In genomic region chr11:122853971-122854446, GRCh38 we compare ENCODE assay signal across 8 cellular contexts. TPM values are rescaled to one million over a fixed set of nuclear protein-coding genes. Genes with fewer than 3 reads are reported as not detected.
DNase-seq lines count a peak whose midpoint lies in the region; FAIRE-seq and TF ChIP-seq lines count a peak whose summit lies in the region.

No MANE protein-coding gene starts in this region.

- no peaks in the 10 kb centered on the region for H3K9me3 Mint-ChIP-seq in astrocyte (ENCODE audit: unreplicated experiment)
- H3K9me3 Mint-ChIP-seq in activated T-helper 2 cell treated with anti-CD3 and anti-CD28 coated beads, Interferon-gamma antibody, Interleukin-2, Interleukin-4, amounts not matched to agents 10 μg/mL and 5 μg/mL and 100 μg/mL, durations not matched to agents 14 hours and 24 hours and 36 hours: no peaks in the 10 kb centered on the region

- H3K9me3 ChIP-seq in astrocyte (ENCODE audit: insufficient read depth, low read depth, low read length) (no peaks in the 10 kb centered on the region), smooth muscle cell (replicated peaks; ENCODE audit: low read depth) (no peaks in the 10 kb centered on the region)

- H3K4me3 Mint-ChIP-seq in astrocyte (ENCODE audit: unreplicated experiment): no peak overlapping the region
- H3K4me3 Mint-ChIP-seq in activated T-helper 2 cell treated with anti-CD3 and anti-CD28 coated beads, Interferon-gamma antibody, Interleukin-2, Interleukin-4, amounts not matched to agents 10 μg/mL and 5 μg/mL and 100 μg/mL, durations not matched to agents 14 hours and 24 hours and 36 hours (ENCODE audit: low read depth): no peak overlapping the region

- H4K20me1 ChIP-seq in astrocyte (ENCODE audit: insufficient read depth, low read length) (no peaks in the 10 kb centered on the region), smooth muscle cell (ENCODE audit: low read depth) (no peaks in the 10 kb centered on the region)

- H3K4me2 ChIP-seq in astrocyte (ENCODE audit: low read length) (no peak overlapping the region), smooth muscle cell (no peak overlapping the region)

- peaks cover 41% of the 10 kb centered on the region for H3K4me1 Mint-ChIP-seq in astrocyte (ENCODE audit: low read depth, unreplicated experiment)
- H3K4me1 Mint-ChIP-seq in activated T-helper 2 cell treated with anti-CD3 and anti-CD28 coated beads, Interferon-gamma antibody, Interleukin-2, Interleukin-4, amounts not matched to agents 10 μg/mL and 5 μg/mL and 100 μg/mL, durations not matched to agents 14 hours and 24 hours and 36 hours (ENCODE audit: low read depth): peaks cover 52% of the 10 kb centered on the region

- no peaks in the 10 kb centered on the region for H3K27me3 Mint-ChIP-seq in astrocyte (ENCODE audit: low read depth, unreplicated experiment)
- H3K27me3 Mint-ChIP-seq in activated T-helper 2 cell treated with anti-CD3 and anti-CD28 coated beads, Interferon-gamma antibody, Interleukin-2, Interleukin-4, amounts not matched to agents 10 μg/mL and 5 μg/mL and 100 μg/mL, durations not matched to agents 14 hours and 24 hours and 36 hours (ENCODE audit: low read depth): peaks cover 5% of the 10 kb centered on the region

- FAIRE-seq in astrocyte (lab: Jason Lieb, UNC): peak; percentile 20

- H3K4me3 ChIP-seq in astrocyte (ENCODE audit: insufficient read depth, low read depth, low read length) (no peak overlapping the region), smooth muscle cell (no peak overlapping the region)

- H3K36me3 ChIP-seq in astrocyte (ENCODE audit: insufficient read depth, low read length) (no peaks in the 10 kb centered on the region), smooth muscle cell (ENCODE audit: low read depth) (no peaks in the 10 kb centered on the region)

- H3K4me1 ChIP-seq in astrocyte (ENCODE audit: insufficient read depth, low read length): peaks cover 36% of the 10 kb centered on the region
- H3K4me1 ChIP-seq in smooth muscle cell (ENCODE audit: low read depth): peaks cover 15% of the 10 kb centered on the region

- H3K27ac ChIP-seq in astrocyte (ENCODE audit: low read depth, low read length) (no peak overlapping the region), smooth muscle cell (ENCODE audit: low read depth) (peak overlapping the region; percentile 39)

- TF ChIP-seq CTCF in astrocyte (IDR thresholded peaks at IDR 0.05; ENCODE audit: insufficient read depth, low read depth, low read length) (peak; percentile 86), smooth muscle cell (IDR thresholded peaks at IDR 0.05; ENCODE audit: borderline replicate concordance, insufficient read depth, poor library complexity, severe bottlenecking) (peak; percentile 73)

- intact Hi-C loops in activated T-helper 2 cell treated with anti-CD3 and anti-CD28 coated beads, Interferon-gamma antibody, Interleukin-2, Interleukin-4, amounts not matched to agents 10 μg/mL and 5 μg/mL and 100 μg/mL, durations not matched to agents 14 hours and 24 hours and 36 hours (cut with micrococcal nuclease): loop anchor here (1.0 to 2.0 kb wide), 3 partner anchors 58 to 274 kb away; no protein-coding TSS in a partner anchor

- H2AFZ ChIP-seq in astrocyte (ENCODE audit: low read depth, low read length) (peak overlapping the region; percentile 44), smooth muscle cell (ENCODE audit: low read depth) (no peak overlapping the region)

- H3K79me2 ChIP-seq in astrocyte (ENCODE audit: insufficient read depth, low read length) (no peaks in the 10 kb centered on the region), smooth muscle cell (ENCODE audit: low read depth) (no peaks in the 10 kb centered on the region)

- peaks cover 11% of the 10 kb centered on the region for H3F3A ChIP-seq in smooth muscle cell (ENCODE audit: low read depth)

- no peak overlapping the region for H3K9ac ChIP-seq in astrocyte (ENCODE audit: low read length)
- H3K9ac ChIP-seq in smooth muscle cell (ENCODE audit: low read depth): no peak overlapping the region

- no peaks in the 10 kb centered on the region for H3K27me3 ChIP-seq in astrocyte (ENCODE audit: insufficient read depth, low read length)
- no peaks in the 10 kb centered on the region for H3K27me3 ChIP-seq in smooth muscle cell (ENCODE audit: low read depth)

- WGBS in smooth muscle cell (ENCODE audit: low lambda C conversion rate): 45% methylated on average over 3 of the region's 3 CpGs

- no peaks in the 10 kb centered on the region for H3K36me3 Mint-ChIP-seq in astrocyte (ENCODE audit: low read depth, unreplicated experiment)
- peaks cover 31% of the 10 kb centered on the region for H3K36me3 Mint-ChIP-seq in activated T-helper 2 cell treated with anti-CD3 and anti-CD28 coated beads, Interferon-gamma antibody, Interleukin-2, Interleukin-4, amounts not matched to agents 10 μg/mL and 5 μg/mL and 100 μg/mL, durations not matched to agents 14 hours and 24 hours and 36 hours (ENCODE audit: low read depth)

- H3K27ac Mint-ChIP-seq in astrocyte (ENCODE audit: unreplicated experiment): no peak overlapping the region
- H3K27ac Mint-ChIP-seq in activated T-helper 2 cell treated with anti-CD3 and anti-CD28 coated beads, Interferon-gamma antibody, Interleukin-2, Interleukin-4, amounts not matched to agents 10 μg/mL and 5 μg/mL and 100 μg/mL, durations not matched to agents 14 hours and 24 hours and 36 hours: no peak overlapping the region

- DNase-seq in activated T-cell treated with anti-CD3 and anti-CD28 coated beads for 1 hour (ENCODE audit: low read depth) (peak; percentile 19), M059J (ENCODE audit: low read depth) (peak; percentile 80), RKO (ENCODE audit: low spot score) (peak; percentile 85), astrocyte (ENCODE audit: low read depth) (peak; percentile 65), iPS DF 4.7 (ENCODE audit: extremely low read depth, low spot score) (peak; percentile 75), smooth muscle cell (lab: John Stamatoyannopoulos, UW; ENCODE audit: unreplicated experiment) (no peak)
- no peak for DNase-seq in activated T-cell treated with anti-CD3 and anti-CD28 coated beads, Interleukin-2, amount 50 U/mL, for 1 hour
- no peak for DNase-seq in activated T-helper 2 cell treated with anti-CD3 and anti-CD28 coated beads, Interferon-gamma antibody, Interleukin-2, Interleukin-4, amounts not matched to agents 10 μg/mL and 5 μg/mL and 100 μg/mL, durations not matched to agents 14 hours and 24 hours and 36 hours (ENCODE audit: low spot score)

RNA-seq across cellular contexts. Expression of gene CRTAM, which starts 15.7 kb away (rescaled TPM):
- not detected in 2 replicates for total RNA-seq in M059J (2014; rRNA removed; shearing (Covaris generic))
- total RNA-seq in astrocyte: not detected in 2 replicates
- total RNA-seq in smooth muscle cell: 1.1 TPM in 1 of 2 replicates, not detected in the other
- not detected in 2 replicates for polyA plus RNA-seq in smooth muscle cell
- 10.5 and 11.0 TPM in 2 replicates for total RNA-seq in activated T-helper 2 cell treated with anti-CD3 and anti-CD28 coated beads, Interferon-gamma antibody, Interleukin-2, Interleukin-4, amounts not matched to agents 10 μg/mL and 5 μg/mL and 100 μg/mL, durations not matched to agents 14 hours and 24 hours and 36 hours

RNA-seq across cellular contexts. Expression of gene JHY, which starts 28.6 kb away (rescaled TPM):
- total RNA-seq in M059J (2014; rRNA removed; shearing (Covaris generic)): 6.2 and 6.8 TPM in 2 replicates
- total RNA-seq in astrocyte (2.7 and 3.9 TPM in 2 replicates), smooth muscle cell (3.7 and 4.0 TPM in 2 replicates)
- 4.6 and 7.4 TPM in 2 replicates for polyA plus RNA-seq in smooth muscle cell
- total RNA-seq in activated T-helper 2 cell treated with anti-CD3 and anti-CD28 coated beads, Interferon-gamma antibody, Interleukin-2, Interleukin-4, amounts not matched to agents 10 μg/mL and 5 μg/mL and 100 μg/mL, durations not matched to agents 14 hours and 24 hours and 36 hours: 0.91 and 1.3 TPM in 2 replicates

Comparison
In these comparisons a context has a peak if more than half of its experiments do, and no peak if none do; other contexts are left out.
1. DNase-seq: peak in activated T-cell treated with anti-CD3 and anti-CD28 coated beads for 1 hour (single experiment), M059J (single experiment), RKO (single experiment), astrocyte (single experiment) and iPS DF 4.7 (single experiment); none in activated T-cell treated with anti-CD3 and anti-CD28 coated beads, Interleukin-2, amount 50 U/mL, for 1 hour (single experiment), smooth muscle cell (single experiment) and activated T-helper 2 cell treated with anti-CD3 and anti-CD28 coated beads, Interferon-gamma antibody, Interleukin-2, Interleukin-4, amounts not matched to agents 10 μg/mL and 5 μg/mL and 100 μg/mL, durations not matched to agents 14 hours and 24 hours and 36 hours (single experiment).